18 cellular contexts compared by ENCODE assay signal in genomic region chr2:96135621-96136020, GRCh38. TPM values are rescaled to one million over a fixed set of nuclear protein-coding genes. Genes with fewer than 3 reads are reported as not detected.
A peak's percentile ranks its signal among the peaks of the same experiment; 100 is the strongest.
DNase-seq lines count a peak whose midpoint lies in the region; ATAC-seq, FAIRE-seq and TF ChIP-seq lines count a peak whose summit lies in the region.
"Had no signal": no experiment of that assay in that cellular context is flagged by ENCODE, and none has a peak within 500 bp of the region (broad histone marks: within the 10 kb centered on the region; RNA-seq: fewer than 3 reads in every experiment).

No MANE protein-coding gene starts in this region.

- TF ChIP-seq RAD21 in H1 (IDR thresholded peaks at IDR 0.05 in 1 of 2, conservative IDR thresholded peaks at IDR 0.05 in 1 of 2; ENCODE audit: low read depth in 2 of 2, low read length in 2 of 2) = no peak

- H3K9ac ChIP-seq in H1 (replicated peaks in 1 of 4; ENCODE audit: extremely low read depth in 1 of 4, low read depth in 3 of 4, low read length in 3 of 4) = no peak overlapping the region

- no peak overlapping the region for H3K14ac ChIP-seq in H1 (ENCODE audit: insufficient read length)

- no peak overlapping the region for H2AFZ ChIP-seq in H1 (ENCODE audit: low read length)

- H3K4me3 ChIP-seq in H1 (ENCODE audit: extremely low read depth in 1 of 4, insufficient read depth in 2 of 4, low read depth in 3 of 4, low read length in 4 of 4) = no peak overlapping the region
- H3K4me3 ChIP-seq: BLaER1 treated with 17β-estradiol and CSF1 and Interleukin-3, amounts not matched to agents 10 nM and 100 nM; HAP-1 had no signal

- H4K91ac ChIP-seq in H1 (replicated peaks; ENCODE audit: insufficient read length, low read length) = no peak overlapping the region

- no peak for FAIRE-seq in H1 (lab: Jason Lieb, UNC)
- FAIRE-seq: GM19239 had no signal

- H3K4me3 Mint-ChIP-seq in activated naive CD4-positive, alpha-beta T cell treated with anti-CD3 and anti-CD28 coated beads for 36 hours = no peak overlapping the region
- peak overlapping the region; percentile 31 for H3K4me3 Mint-ChIP-seq in natural killer cell
- H3K4me3 Mint-ChIP-seq in natural killer cell treated with Interleukin-12 subunit alpha and Interleukin-12 subunit beta and Interleukin-15 and Interleukin-18, amount 100 ng/mL, for 72 hours = no peak overlapping the region
- H3K4me3 Mint-ChIP-seq: B cell; CD8-positive, alpha-beta T cell had no signal

- H2BK20ac ChIP-seq in H1 (ENCODE audit: low read length) = no peak overlapping the region

- H4K20me1 ChIP-seq in H1 (replicated peaks in 1 of 2; ENCODE audit: control insufficient read depth in 1 of 2, insufficient read depth in 2 of 2, low read length in 2 of 2) = peaks cover 0 to 2% of the 10 kb centered on the region in 2 experiments

- no peaks in the 10 kb centered on the region for H3K27me3 Mint-ChIP-seq in activated naive CD4-positive, alpha-beta T cell treated with anti-CD3 and anti-CD28 coated beads for 36 hours (ENCODE audit: low read depth)
- H3K27me3 Mint-ChIP-seq in natural killer cell (ENCODE audit: low read depth in 2 of 2) = no peaks in the 10 kb centered on the region
- H3K27me3 Mint-ChIP-seq in natural killer cell treated with Interleukin-12 subunit alpha and Interleukin-12 subunit beta and Interleukin-15 and Interleukin-18, amount 100 ng/mL, for 72 hours = no peaks in the 10 kb centered on the region
- H3K27me3 Mint-ChIP-seq: B cell had no signal

- POLR2A ChIA-PET in H1 (lab: Charles Lee; ENCODE audit: partially characterized antibody) = no interaction called here

- no peak overlapping the region for H3K4ac ChIP-seq in H1 (replicated peaks; ENCODE audit: insufficient read length, low read depth, low read length)

- WGBS in H1 (ENCODE audit: extremely low coverage in 1 of 2, insufficient coverage in 1 of 2, insufficient read length in 1 of 2, insufficient replicate concordance in 2 of 2, low coverage in 1 of 2, low lambda C conversion rate in 2 of 2, missing lambda C conversion rate in 1 of 2), 2 experiments = 81% methylated on average over 5 of the region's 5 CpGs; no CpG with 5 or more reads in 1 of the 2 experiments

- no peak for TF ChIP-seq CTCF in natural killer cell (IDR thresholded peaks at IDR 0.05)
- TF ChIP-seq CTCF in H1 (IDR thresholded peaks at IDR 0.05; ENCODE audit: control extremely low read depth in 1 of 3, insufficient read depth in 1 of 3, low read depth in 1 of 3, low read length in 3 of 3) = no peak

- no peaks in the 10 kb centered on the region for H3K23me2 ChIP-seq in H1 (ENCODE audit: low read depth, low read length)

- no peak overlapping the region for H4K5ac ChIP-seq in H1 (ENCODE audit: insufficient read length, low read depth, low read length)

- H2BK120ac ChIP-seq in H1 (replicated peaks; ENCODE audit: low read depth, low read length) = no peak overlapping the region

- no peak overlapping the region for H3K18ac ChIP-seq in H1 (ENCODE audit: extremely low read depth, low read length)

- H3K27me3 ChIP-seq in H1 (replicated peaks in 1 of 4; ENCODE audit: control insufficient read depth in 3 of 4, extremely low read depth in 1 of 4, insufficient read depth in 3 of 4, low read length in 3 of 4) = no peaks in the 10 kb centered on the region; a peak in 1 of 7 replicates
- H3K27me3 ChIP-seq: BLaER1 treated with 17β-estradiol and CSF1 and Interleukin-3, amounts not matched to agents 10 nM and 100 nM had no signal

- no peak overlapping the region for H3K56ac ChIP-seq in H1 (replicated peaks; ENCODE audit: insufficient read length, low read depth, low read length)

- H3K9me3 Mint-ChIP-seq in activated naive CD4-positive, alpha-beta T cell treated with anti-CD3 and anti-CD28 coated beads, Interleukin-2, amount 50 U/mL, for 72 hours = no peaks in the 10 kb centered on the region
- H3K9me3 Mint-ChIP-seq in activated naive CD4-positive, alpha-beta T cell treated with anti-CD3 and anti-CD28 coated beads for 36 hours = no peaks in the 10 kb centered on the region
- no peaks in the 10 kb centered on the region for H3K9me3 Mint-ChIP-seq in natural killer cell
- H3K9me3 Mint-ChIP-seq in natural killer cell treated with Interleukin-12 subunit alpha and Interleukin-12 subunit beta and Interleukin-15 and Interleukin-18, amount 100 ng/mL, for 72 hours = no peaks in the 10 kb centered on the region
- H3K9me3 Mint-ChIP-seq: CD8-positive, alpha-beta T cell had no signal

- peaks cover 27% of the 10 kb centered on the region for H3K4me1 Mint-ChIP-seq in activated naive CD4-positive, alpha-beta T cell treated with anti-CD3 and anti-CD28 coated beads for 36 hours (ENCODE audit: low read depth)
- H3K4me1 Mint-ChIP-seq in natural killer cell = peaks cover 0 to 36% of the 10 kb centered on the region in 2 donors
- peaks cover 13 to 14% of the 10 kb centered on the region in 2 donors for H3K4me1 Mint-ChIP-seq in natural killer cell treated with Interleukin-12 subunit alpha and Interleukin-12 subunit beta and Interleukin-15 and Interleukin-18, amount 100 ng/mL, for 72 hours (ENCODE audit: low read depth in 2 of 2)

- H2BK5ac ChIP-seq in H1 (ENCODE audit: low read depth, low read length) = no peak overlapping the region

- no peaks in the 10 kb centered on the region for H3K79me1 ChIP-seq in H1 (ENCODE audit: low read depth, low read length)

- no peak overlapping the region for H3K27ac ChIP-seq in H1 (ENCODE audit: low read depth, low read length)
- H3K27ac ChIP-seq: HL-60 had no signal

- H2BK15ac ChIP-seq in H1 (ENCODE audit: low read length) = no peak overlapping the region

- H4K8ac ChIP-seq in H1 (ENCODE audit: extremely low read depth, insufficient read depth, low read length) = peak overlapping the region; percentile 17; the same call in 1 of the 2 replicates

- H3K36me3 Mint-ChIP-seq in activated naive CD4-positive, alpha-beta T cell treated with anti-CD3 and anti-CD28 coated beads, Interleukin-2, amount 50 U/mL, for 72 hours = no peaks in the 10 kb centered on the region
- H3K36me3 Mint-ChIP-seq in activated naive CD4-positive, alpha-beta T cell treated with anti-CD3 and anti-CD28 coated beads for 36 hours (ENCODE audit: low read depth) = peaks cover 2% of the 10 kb centered on the region
- no peaks in the 10 kb centered on the region for H3K36me3 Mint-ChIP-seq in natural killer cell
- H3K36me3 Mint-ChIP-seq in natural killer cell treated with Interleukin-12 subunit alpha and Interleukin-12 subunit beta and Interleukin-15 and Interleukin-18, amount 100 ng/mL, for 72 hours = no peaks in the 10 kb centered on the region

- no peak for TF ChIP-seq POLR2A in H1 (IDR thresholded peaks at IDR 0.05; ENCODE audit: control extremely low read depth in 1 of 2, low read depth in 2 of 2, low read length in 2 of 2)

- intact Hi-C loops in activated naive CD4-positive, alpha-beta T cell treated with anti-CD3 and anti-CD28 coated beads for 36 hours (cut with micrococcal nuclease) = no loop called here
- intact Hi-C loops in natural killer cell (cut with micrococcal nuclease) = no loop called here

- ATAC-seq in activated naive CD4-positive, alpha-beta T cell treated with anti-CD3 and anti-CD28 coated beads, Interleukin-2, amount 50 U/mL, for 72 hours = no peak
- ATAC-seq in natural killer cell = no peak
- no peak for ATAC-seq in natural killer cell treated with Interleukin-12 subunit alpha and Interleukin-12 subunit beta and Interleukin-15 and Interleukin-18, amount 100 ng/mL, for 72 hours
- no peak for ATAC-seq in HG02798 (IDR thresholded peaks at IDR 0.05; ENCODE audit: poor library complexity, unreplicated experiment)
- ATAC-seq: CD8-positive, alpha-beta T cell had no signal

- peaks cover 0 to 13% (median 4%) of the 10 kb centered on the region in 4 experiments; a peak in 5 of 7 replicates for H3K4me1 ChIP-seq in H1 (replicated peaks in 1 of 4; ENCODE audit: control insufficient read depth in 3 of 4, insufficient read depth in 4 of 4, low read length in 3 of 4)
- H3K4me1 ChIP-seq: HAP-1 had no signal

- no peaks in the 10 kb centered on the region for H3K79me2 ChIP-seq in H1 (ENCODE audit: control insufficient read depth in 1 of 2, insufficient read depth in 2 of 2, low read length in 2 of 2)

- H2BK12ac ChIP-seq in H1 (ENCODE audit: low read depth, low read length) = no peak overlapping the region

- DNase-seq in activated naive CD4-positive, alpha-beta T cell treated with anti-CD3 and anti-CD28 coated beads, Interleukin-2, amount 50 U/mL, for 72 hours (ENCODE audit: low spot score in 2 of 2) = no peak
- DNase-seq in activated naive CD4-positive, alpha-beta T cell treated with anti-CD3 and anti-CD28 coated beads for 36 hours = no peak
- DNase-seq in natural killer cell (no peak), H1 (ENCODE audit: low read depth in 1 of 2, low spot score in 2 of 2) (no peak), NCI-H146 treated with DMSO at 0.1 percent for 48 hours (lab: John Stamatoyannopoulos, UW; ENCODE audit: unreplicated experiment) (no peak)
- DNase-seq in natural killer cell treated with Interleukin-12 subunit alpha and Interleukin-12 subunit beta and Interleukin-15 and Interleukin-18, amount 100 ng/mL, for 72 hours (ENCODE audit: low spot score) = no peak
- DNase-seq: Calu3, GF-D8 had no signal

- no peaks in the 10 kb centered on the region for H3K9me3 ChIP-seq in H1 (ENCODE audit: insufficient read depth in 2 of 2, low read depth in 1 of 2, low read length in 1 of 2)
- H3K9me3 ChIP-seq: BLaER1 treated with 17β-estradiol and CSF1 and Interleukin-3, amounts not matched to agents 10 nM and 100 nM; HAP-1 had no signal

- CTCF ChIA-PET in activated naive CD4-positive, alpha-beta T cell treated with anti-CD3 and anti-CD28 coated beads for 36 hours (lab: Charles Lee) = interaction anchor here (1.0 to 18.5 kb wide), 3 partner anchors 18 to 45 kb away, joined by 3 to 482 read pairs (median 20); partner anchors contain the start of gene ADRA2B
- CTCF ChIA-PET in H1 (lab: Charles Lee; ENCODE audit: partially characterized antibody) = interaction anchor here (0.7 to 13.4 kb wide), 5 partner anchors 15 to 143 kb away, joined by 3 to 155 read pairs (median 3); no protein-coding TSS in a partner anchor

- TF ChIP-seq EP300 in H1 (IDR thresholded peaks at IDR 0.05; ENCODE audit: borderline replicate concordance in 1 of 2, low read depth in 2 of 2, low read length in 2 of 2) = no peak

- H3K23ac ChIP-seq in H1 (ENCODE audit: insufficient read length) = no peak overlapping the region

- no peak overlapping the region for H2AK5ac ChIP-seq in H1 (ENCODE audit: low read depth, low read length)

- peak overlapping the region; percentile 7 for H3K27ac Mint-ChIP-seq in activated naive CD4-positive, alpha-beta T cell treated with anti-CD3 and anti-CD28 coated beads, Interleukin-2, amount 50 U/mL, for 72 hours
- H3K27ac Mint-ChIP-seq in activated naive CD4-positive, alpha-beta T cell treated with anti-CD3 and anti-CD28 coated beads for 36 hours = no peak overlapping the region
- H3K27ac Mint-ChIP-seq in natural killer cell = peak overlapping the region; percentile 36 to 79
- H3K27ac Mint-ChIP-seq in natural killer cell treated with Interleukin-12 subunit alpha and Interleukin-12 subunit beta and Interleukin-15 and Interleukin-18, amount 100 ng/mL, for 72 hours = no peak overlapping the region
- H3K27ac Mint-ChIP-seq: B cell; CD8-positive, alpha-beta T cell had no signal

- H3K4me2 ChIP-seq in H1 (ENCODE audit: insufficient read depth in 1 of 2, low read depth in 2 of 2, low read length in 2 of 2) = no peak overlapping the region

- no peaks in the 10 kb centered on the region for H3K36me3 ChIP-seq in H1 (ENCODE audit: control insufficient read depth in 2 of 4, insufficient read depth in 4 of 4, low read length in 3 of 4)
- H3K36me3 ChIP-seq: BLaER1 treated with 17β-estradiol and CSF1 and Interleukin-3, amounts not matched to agents 10 nM and 100 nM; HAP-1 had no signal

RNA-seq across cellular contexts. Expression of gene ASTL, which starts 2.7 kb away (rescaled TPM):
- 1 to 10 TPM in 1 of 2 donors, under 1 TPM in 1; 0.82 to 3.4 TPM for total RNA-seq in activated naive CD4-positive, alpha-beta T cell treated with anti-CD3 and anti-CD28 coated beads, Interleukin-2, amount 50 U/mL, for 72 hours
- total RNA-seq in activated naive CD4-positive, alpha-beta T cell treated with anti-CD3 and anti-CD28 coated beads for 36 hours = 1 to 10 TPM; 2.5 to 2.6 TPM
- 10 to 100 TPM in 1 of 3 donors, 1 to 10 TPM in 2; 5.5 to 11.3 (median 8.8) TPM for total RNA-seq in natural killer cell
- under 1 TPM in 1 of 2 donors, not detected in 1; 0.92 TPM for total RNA-seq in natural killer cell treated with Interleukin-12 subunit alpha and Interleukin-12 subunit beta and Interleukin-15 and Interleukin-18, amount 100 ng/mL, for 72 hours
- 0.60 and 0.75 TPM in 2 replicates for total RNA-seq in H1 (2021; fragmentation: NEBNext Ultra II Directional; extraction: Animal tissue kit (Norgen Biotek cat#: 25700))
- polyA plus RNA-seq in H1 (2011; rRNA removed) = 1.4 and 2.2 TPM in 2 replicates
- 1.4 TPM for polyA plus RNA-seq in H1 (2011; cell fraction: cytosol; rRNA removed)
- 2.5 TPM for polyA plus RNA-seq in H1 (2011; cell fraction: nucleus; rRNA removed)
- 0.28 to 1.2 TPM (median 0.73 TPM) in 4 replicates for polyA plus RNA-seq in H1 (2012, experiment 1 of 2)
- polyA plus RNA-seq in H1 (2012, experiment 2 of 2) = 0.54 TPM
- polyA plus RNA-seq in H1 (2013, experiment 1 of 2) = 0.67 TPM
- polyA plus RNA-seq in H1 (2013, experiment 2 of 2) = 0.46 TPM
- 1.2 and 1.6 TPM in 2 replicates for polyA minus RNA-seq in H1 (2011; rRNA and poly(A)+ RNA removed)
- polyA minus RNA-seq in H1 (2011; cell fraction: cytosol; rRNA and poly(A)+ RNA removed) = 1.8 TPM
- 1.8 TPM for polyA minus RNA-seq in H1 (2011; cell fraction: nucleus; rRNA and poly(A)+ RNA removed)
- total RNA-seq: A172, Calu3, H4, HT1080 had no signal

RNA-seq across cellular contexts. Expression of gene DUSP2, which starts 9.6 kb away (rescaled TPM):
- total RNA-seq in activated naive CD4-positive, alpha-beta T cell treated with anti-CD3 and anti-CD28 coated beads, Interleukin-2, amount 50 U/mL, for 72 hours = 100 to 1,000 TPM; 202 to 218 TPM
- total RNA-seq in activated naive CD4-positive, alpha-beta T cell treated with anti-CD3 and anti-CD28 coated beads for 36 hours = 100 to 1,000 TPM; 429 to 463 TPM
- 100 to 1,000 TPM; 300 to 564 (median 432) TPM for total RNA-seq in natural killer cell
- total RNA-seq in natural killer cell treated with Interleukin-12 subunit alpha and Interleukin-12 subunit beta and Interleukin-15 and Interleukin-18, amount 100 ng/mL, for 72 hours = 10 to 100 TPM; 30.9 to 52.0 TPM
- 8.7 and 10.1 TPM in 2 replicates for total RNA-seq in H1 (2021; fragmentation: NEBNext Ultra II Directional; extraction: Animal tissue kit (Norgen Biotek cat#: 25700))
- polyA plus RNA-seq in H1 (2011; rRNA removed) = 10.4 and 11.7 TPM in 2 replicates
- polyA plus RNA-seq in H1 (2011; cell fraction: cytosol; rRNA removed) = 8.4 TPM
- 21.7 TPM for polyA plus RNA-seq in H1 (2011; cell fraction: nucleus; rRNA removed)
- 5.9 to 8.2 TPM (median 7.6 TPM) in 4 replicates for polyA plus RNA-seq in H1 (2012, experiment 1 of 2)
- 9.0 TPM for polyA plus RNA-seq in H1 (2012, experiment 2 of 2)
- 3.6 TPM for polyA plus RNA-seq in H1 (2013, experiment 1 of 2)
- polyA plus RNA-seq in H1 (2013, experiment 2 of 2) = 3.2 TPM
- 5.5 and 5.9 TPM in 2 replicates for polyA minus RNA-seq in H1 (2011; rRNA and poly(A)+ RNA removed)
- 5.7 TPM for polyA minus RNA-seq in H1 (2011; cell fraction: cytosol; rRNA and poly(A)+ RNA removed)
- polyA minus RNA-seq in H1 (2011; cell fraction: nucleus; rRNA and poly(A)+ RNA removed) = 26.8 TPM

RNA-seq across cellular contexts. Expression of gene ADRA2B, which starts 19.2 kb away (rescaled TPM):
- total RNA-seq in activated naive CD4-positive, alpha-beta T cell treated with anti-CD3 and anti-CD28 coated beads, Interleukin-2, amount 50 U/mL, for 72 hours = under 1 TPM; 0.47 to 0.61 TPM
- under 1 TPM; 0.52 TPM for total RNA-seq in activated naive CD4-positive, alpha-beta T cell treated with anti-CD3 and anti-CD28 coated beads for 36 hours
- total RNA-seq in natural killer cell = 1 to 10 TPM in 1 of 3 donors, under 1 TPM in 2; 0.18 to 1.3 (median 0.38) TPM
- not detected for total RNA-seq in natural killer cell treated with Interleukin-12 subunit alpha and Interleukin-12 subunit beta and Interleukin-15 and Interleukin-18, amount 100 ng/mL, for 72 hours
- 6.5 and 6.6 TPM in 2 replicates for total RNA-seq in H1 (2021; fragmentation: NEBNext Ultra II Directional; extraction: Animal tissue kit (Norgen Biotek cat#: 25700))
- polyA plus RNA-seq in H1 (2011; rRNA removed) = 5.8 and 8.3 TPM in 2 replicates
- 6.6 TPM for polyA plus RNA-seq in H1 (2011; cell fraction: cytosol; rRNA removed)
- polyA plus RNA-seq in H1 (2011; cell fraction: nucleus; rRNA removed) = 14.4 TPM
- polyA plus RNA-seq in H1 (2012, experiment 1 of 2) = 3.3 to 6.4 TPM (median 5.3 TPM) in 4 replicates
- 4.8 TPM for polyA plus RNA-seq in H1 (2012, experiment 2 of 2)
- polyA plus RNA-seq in H1 (2013, experiment 1 of 2) = 3.7 TPM
- polyA plus RNA-seq in H1 (2013, experiment 2 of 2) = 4.0 TPM
- 4.4 and 4.9 TPM in 2 replicates for polyA minus RNA-seq in H1 (2011; rRNA and poly(A)+ RNA removed)
- polyA minus RNA-seq in H1 (2011; cell fraction: cytosol; rRNA and poly(A)+ RNA removed) = 6.7 TPM
- polyA minus RNA-seq in H1 (2011; cell fraction: nucleus; rRNA and poly(A)+ RNA removed) = 6.8 TPM
- total RNA-seq: A172, Calu3, H4, HT1080 had no signal

Comparison
In these comparisons a context has a peak if more than half of its experiments do, and no peak if none do; other contexts are left out.
1. H3K27ac Mint-ChIP-seq: peak in activated naive CD4-positive, alpha-beta T cell treated with anti-CD3 and anti-CD28 coated beads, Interleukin-2, amount 50 U/mL, for 72 hours (2 of 2) and natural killer cell (2 of 2); none in activated naive CD4-positive, alpha-beta T cell treated with anti-CD3 and anti-CD28 coated beads for 36 hours (single experiment) and natural killer cell treated with Interleukin-12 subunit alpha and Interleukin-12 subunit beta and Interleukin-15 and Interleukin-18, amount 100 ng/mL, for 72 hours (0 of 2).